In genomic region chr14:100155881-100156645, GRCh38 we compare ENCODE assay signal across 14 cellular contexts. TPM values are rescaled to one million over a fixed set of nuclear protein-coding genes. Genes with fewer than 3 reads are reported as not detected.
DNase-seq lines count a peak whose midpoint lies in the region; ATAC-seq and TF ChIP-seq lines count a peak whose summit lies in the region.
"Had no signal": no experiment of that assay in that cellular context is flagged by ENCODE, and none has a peak within 500 bp of the region (broad histone marks: within the 10 kb centered on the region; RNA-seq: fewer than 3 reads in every experiment).

No MANE protein-coding gene starts in this region.

- no peaks in the 10 kb centered on the region for H3K36me3 ChIP-seq in prostate gland
- H3K36me3 ChIP-seq: upper lobe of right lung had no signal

- H3K27me3 ChIP-seq in prostate gland (replicated peaks; ENCODE audit: insufficient read depth) = peaks cover 2% of the 10 kb centered on the region

- peak overlapping the region; percentile 40 to 61 for H3K27ac ChIP-seq in prostate gland
- H3K27ac ChIP-seq: upper lobe of right lung had no signal

- TF ChIP-seq POLR2A in prostate gland (IDR thresholded peaks at IDR 0.05) = no peak

- peaks cover 22% of the 10 kb centered on the region for H3K4me1 ChIP-seq in prostate gland (replicated peaks)

- intact Hi-C loops in prostate gland (cut with DNase I) = no loop called here

- H3K4me3 ChIP-seq in prostate gland = no peak overlapping the region
- H3K4me3 ChIP-seq: upper lobe of right lung had no signal

- DNase-seq in NCI-H2196 (lab: John Stamatoyannopoulos, UW; ENCODE audit: unreplicated experiment) (peak; percentile 53), NCI-H2196 treated with DMSO at 0.1 percent for 48 hours (lab: John Stamatoyannopoulos, UW; ENCODE audit: unreplicated experiment) (no peak), NCI-H526 (lab: John Stamatoyannopoulos, UW) (peak; percentile 82 to 91), fibroblast of gingiva (ENCODE audit: low read depth) (peak; percentile 24), prostate gland (ENCODE audit: low spot score) (peak; percentile 84)
- DNase-seq: activated CD4-positive, CD25-positive, alpha-beta regulatory T cell; activated CD8-positive, alpha-beta memory T cell treated with anti-CD3 and anti-CD28 coated beads, Interleukin-2, amount 50 U/mL, for 48 hours; activated naive CD8-positive, alpha-beta T cell treated with anti-CD3 and anti-CD28 coated beads for 36 hours; NCI-H1694 treated with DMSO at 0.1 percent for 48 hours; NK-92 treated with Interleukin-12 subunit alpha and Interleukin-12 subunit beta, amount 100 ng/mL, for 24 hours; upper lobe of right lung had no signal

- WGBS in prostate gland = 8% methylated on average over 11 of the region's 11 CpGs

- H3K9me3 ChIP-seq in prostate gland = no peaks in the 10 kb centered on the region

- TF ChIP-seq CTCF in prostate gland (IDR thresholded peaks at IDR 0.05) = no peak

- ATAC-seq in GM19328 (IDR thresholded peaks at IDR 0.05; ENCODE audit: unreplicated experiment) = no peak
- ATAC-seq in HG02973 (IDR thresholded peaks at IDR 0.05; ENCODE audit: unreplicated experiment) = no peak
- no peak for ATAC-seq in HG03175 (IDR thresholded peaks at IDR 0.05; ENCODE audit: unreplicated experiment)
- ATAC-seq: upper lobe of right lung had no signal

RNA-seq across cellular contexts. Expression of gene DEGS2, which starts 3.4 kb away (rescaled TPM):
- 1 to 10 TPM; 2.8 to 8.3 TPM for total RNA-seq in prostate gland
